13 cellular contexts compared by ENCODE assay signal in the genomic region with DNA sequence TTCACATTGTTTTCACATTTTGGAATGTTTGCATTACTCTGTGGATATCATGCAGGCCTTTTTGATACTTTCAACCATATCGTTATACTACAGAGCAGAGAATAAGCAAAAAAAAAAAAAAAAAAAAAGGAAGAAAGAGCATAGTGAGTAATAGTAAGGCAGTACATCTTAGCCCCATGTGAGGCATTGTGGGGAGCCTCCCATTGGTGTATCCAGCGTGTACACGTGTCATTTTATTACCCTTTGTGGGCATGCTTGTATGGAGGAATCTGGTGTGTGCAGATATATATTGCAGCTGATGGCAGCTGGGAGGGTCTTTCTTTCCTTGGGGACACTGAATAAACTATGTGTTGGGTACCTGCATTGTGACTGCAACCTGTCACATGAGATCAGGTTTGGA.
"Had no signal": no experiment of that assay in that cellular context is flagged by ENCODE, and none has a peak within 500 bp of the region (broad histone marks: within the 10 kb centered on the region; RNA-seq: fewer than 3 reads in every experiment).

No MANE protein-coding gene starts in this region.

- H3K27me3 ChIP-seq: pancreas, uterus had no signal

- H3K27ac Mint-ChIP-seq: activated CD4-positive, alpha-beta T cell treated with anti-CD3 and anti-CD28 coated beads, Interleukin-2, amount 10 ng/mL, durations not matched to agents 24 days and 14 days; activated naive CD4-positive, alpha-beta T cell treated with anti-CD3 and anti-CD28 coated beads for 36 hours; activated T-helper 17 cell treated with anti-CD3 and anti-CD28 coated beads, Interleukin-2, amount 50 U/mL, for 72 hours; nephron progenitor cell had no signal

- H3K4me1 ChIP-seq: uterus had no signal

- H3K4me3 Mint-ChIP-seq: activated CD4-positive, alpha-beta T cell treated with anti-CD3 and anti-CD28 coated beads, Interleukin-2, amount 10 ng/mL, durations not matched to agents 24 days and 14 days; activated naive CD4-positive, alpha-beta T cell treated with anti-CD3 and anti-CD28 coated beads for 36 hours; activated T-helper 17 cell treated with anti-CD3 and anti-CD28 coated beads, Interleukin-2, amount 50 U/mL, for 72 hours; nephron progenitor cell had no signal

- H3K9me3 ChIP-seq: pancreas had no signal

- DNase-seq: activated naive CD4-positive, alpha-beta T cell treated with anti-CD3 and anti-CD28 coated beads for 36 hours; caudate nucleus; effector CD4-positive, alpha-beta T cell; left cardiac atrium; mammary epithelial cell; nephron progenitor cell; pancreas; small intestine; T-helper 9 cell; uterus had no signal

- H3K27ac ChIP-seq: coronary artery, pancreas, uterus had no signal

- H3K36me3 ChIP-seq: pancreas, uterus had no signal

- H3K4me3 ChIP-seq: coronary artery, pancreas, uterus had no signal

- ATAC-seq: activated T-helper 17 cell treated with anti-CD3 and anti-CD28 coated beads, Interleukin-2, amount 50 U/mL, for 72 hours; left cardiac atrium; pancreas had no signal

- H3K27me3 Mint-ChIP-seq: activated CD4-positive, alpha-beta T cell treated with anti-CD3 and anti-CD28 coated beads, Interleukin-2, amount 10 ng/mL, durations not matched to agents 24 days and 14 days; activated T-helper 17 cell treated with anti-CD3 and anti-CD28 coated beads, Interleukin-2, amount 50 U/mL, for 72 hours had no signal
